13 cellular contexts compared by ENCODE assay signal in genomic region chr16:12081048-12081404, GRCh38.
DNase-seq lines count a peak whose midpoint lies in the region; ATAC-seq and TF ChIP-seq lines count a peak whose summit lies in the region.
"Had no signal": no experiment of that assay in that cellular context is flagged by ENCODE, and none has a peak within 500 bp of the region (broad histone marks: within the 10 kb centered on the region; RNA-seq: fewer than 3 reads in every experiment).

No MANE protein-coding gene starts in this region.

- POLR2A ChIA-PET in naive thymus-derived CD8-positive, alpha-beta T cell (lab: Charles Lee): interaction anchor here (0.6 to 3.5 kb wide), 7 partner anchors 8 to 491 kb away, joined by 3 to 25 read pairs (median 4); partner anchors contain the start of gene TXNDC11

- TF ChIP-seq CTCF in coronary artery (IDR thresholded peaks at IDR 0.05): no peak

- peak overlapping the region; percentile 79 for H3K4me3 Mint-ChIP-seq in T-helper 17 cell
- peak overlapping the region; percentile 60 for H3K4me3 Mint-ChIP-seq in activated T-cell treated with anti-CD3 and anti-CD28 coated beads, Interleukin-2, amount 50 U/mL, for 24 hours
- H3K4me3 Mint-ChIP-seq in naive thymus-derived CD8-positive, alpha-beta T cell: peak overlapping the region; percentile 39 to 81 (median 74)
- H3K4me3 Mint-ChIP-seq: brain had no signal

- peak overlapping the region; percentile 95 for H3K27ac Mint-ChIP-seq in T-helper 17 cell
- H3K27ac Mint-ChIP-seq in activated T-cell treated with anti-CD3 and anti-CD28 coated beads, Interleukin-2, amount 50 U/mL, for 24 hours: peak overlapping the region; percentile 98
- peak overlapping the region; percentile 89 to 100 (median 98) for H3K27ac Mint-ChIP-seq in naive thymus-derived CD8-positive, alpha-beta T cell
- H3K27ac Mint-ChIP-seq: brain had no signal

- peaks cover 2% of the 10 kb centered on the region for H3K9me3 Mint-ChIP-seq in activated T-cell treated with anti-CD3 and anti-CD28 coated beads, Interleukin-2, amount 50 U/mL, for 24 hours
- peaks cover 0 to 19% (median 0%) of the 10 kb centered on the region in 9 donors for H3K9me3 Mint-ChIP-seq in naive thymus-derived CD8-positive, alpha-beta T cell
- H3K9me3 Mint-ChIP-seq: brain had no signal

- H3K9me3 ChIP-seq in T-helper 17 cell (ENCODE audit: control insufficient read depth, low read length, poor library complexity, severe bottlenecking): no peaks in the 10 kb centered on the region

- no peaks in the 10 kb centered on the region for H3K27me3 Mint-ChIP-seq in T-helper 17 cell
- no peaks in the 10 kb centered on the region for H3K27me3 Mint-ChIP-seq in activated T-cell treated with anti-CD3 and anti-CD28 coated beads, Interleukin-2, amount 50 U/mL, for 24 hours
- H3K27me3 Mint-ChIP-seq in naive thymus-derived CD8-positive, alpha-beta T cell: no peaks in the 10 kb centered on the region
- H3K27me3 Mint-ChIP-seq: brain had no signal

- H3K36me3 Mint-ChIP-seq in T-helper 17 cell (ENCODE audit: low read depth): no peaks in the 10 kb centered on the region
- H3K36me3 Mint-ChIP-seq in activated T-cell treated with anti-CD3 and anti-CD28 coated beads, Interleukin-2, amount 50 U/mL, for 24 hours (ENCODE audit: low read depth): peaks cover 23% of the 10 kb centered on the region
- H3K36me3 Mint-ChIP-seq in naive thymus-derived CD8-positive, alpha-beta T cell: peaks cover 4 to 16% (median 7%) of the 10 kb centered on the region in 3 donors

- DNase-seq in T-helper 17 cell: no peak
- DNase-seq in activated T-cell treated with anti-CD3 and anti-CD28 coated beads, Interleukin-2, amount 50 U/mL, for 24 hours: peak; percentile 64
- no peak for DNase-seq in naive thymus-derived CD8-positive, alpha-beta T cell
- peak; percentile 33 for DNase-seq in stimulated activated naive CD4-positive, alpha-beta T cell treated with Interleukin-2 at 50 U/mL for 16 hours (lab: John Stamatoyannopoulos, UW)
- DNase-seq in coronary artery (ENCODE audit: low spot score): no peak
- DNase-seq: NCI-H1048, NCI-H446, OCI-M1 had no signal

- peaks cover 38% of the 10 kb centered on the region for H3K4me1 Mint-ChIP-seq in T-helper 17 cell
- H3K4me1 Mint-ChIP-seq in activated T-cell treated with anti-CD3 and anti-CD28 coated beads, Interleukin-2, amount 50 U/mL, for 24 hours (ENCODE audit: low read depth): peaks cover 65% of the 10 kb centered on the region
- peaks cover 29 to 72% (median 68%) of the 10 kb centered on the region in 4 donors for H3K4me1 Mint-ChIP-seq in naive thymus-derived CD8-positive, alpha-beta T cell
- H3K4me1 Mint-ChIP-seq: brain had no signal

- no peak overlapping the region for H3K4me3 ChIP-seq in coronary artery

- ATAC-seq in T-helper 17 cell: no peak
- no peak for ATAC-seq in naive thymus-derived CD8-positive, alpha-beta T cell
- ATAC-seq in GM19452 (IDR thresholded peaks at IDR 0.05; ENCODE audit: unreplicated experiment): no peak
- ATAC-seq in GM18511 (IDR thresholded peaks at IDR 0.05; ENCODE audit: unreplicated experiment): no peak
- ATAC-seq: HCT116 had no signal

- no peak overlapping the region for H3K27ac ChIP-seq in coronary artery
- H3K27ac ChIP-seq: C4-2B had no signal

Comparison
In these comparisons a context has a peak if more than half of its experiments do, and no peak if none do; other contexts are left out.
1. DNase-seq: peak in activated T-cell treated with anti-CD3 and anti-CD28 coated beads, Interleukin-2, amount 50 U/mL, for 24 hours (single experiment) and stimulated activated naive CD4-positive, alpha-beta T cell treated with Interleukin-2 at 50 U/mL for 16 hours (single experiment); none in T-helper 17 cell (0 of 3), naive thymus-derived CD8-positive, alpha-beta T cell (0 of 10) and coronary artery (single experiment).
2. Peak in every context shown above with its lines, with median percentiles within 50 percentile points of each other: H3K27ac Mint-ChIP-seq and H3K4me3 Mint-ChIP-seq.